Comparison of ENCODE assay signal across 20 cellular contexts in genomic region chr5:75192804-75193203, GRCh38.
"Had no signal": no experiment of that assay in that cellular context is flagged by ENCODE, and none has a peak within 500 bp of the region (broad histone marks: within the 10 kb centered on the region; RNA-seq: fewer than 3 reads in every experiment).

No MANE protein-coding gene starts in this region.

- H3K27ac Mint-ChIP-seq: activated CD8-positive, alpha-beta memory T cell treated with anti-CD3 and anti-CD28 coated beads, Interleukin-2, amount 10 ng/mL, durations not matched to agents 7 days and 5 days; activated naive CD8-positive, alpha-beta T cell treated with anti-CD3 and anti-CD28 coated beads, Interleukin-2, amount 10 ng/mL, durations not matched to agents 7 days and 5 days; dendritic cell treated with granulocyte-macrophage colony-stimulating factor and Interleukin-4, amounts not matched to agents 40 ng/mL and 50 ng/mL, for 4 days; mesothelial cell of epicardium had no signal

- H3K27me3 Mint-ChIP-seq: activated CD8-positive, alpha-beta memory T cell treated with anti-CD3 and anti-CD28 coated beads, Interleukin-2, amount 10 ng/mL, durations not matched to agents 7 days and 5 days; activated naive CD8-positive, alpha-beta T cell treated with anti-CD3 and anti-CD28 coated beads, Interleukin-2, amount 10 ng/mL, durations not matched to agents 7 days and 5 days; dendritic cell treated with granulocyte-macrophage colony-stimulating factor and Interleukin-4, amounts not matched to agents 40 ng/mL and 50 ng/mL, for 4 days had no signal

- H3K4me1 Mint-ChIP-seq: activated CD8-positive, alpha-beta memory T cell treated with anti-CD3 and anti-CD28 coated beads, Interleukin-2, amount 10 ng/mL, durations not matched to agents 7 days and 5 days had no signal

- H3K4me3 ChIP-seq: lower lobe of right lung, prostate gland, skin epidermis, suprapubic skin had no signal

- H3K4me3 Mint-ChIP-seq: activated CD8-positive, alpha-beta memory T cell treated with anti-CD3 and anti-CD28 coated beads, Interleukin-2, amount 10 ng/mL, durations not matched to agents 7 days and 5 days; activated naive CD8-positive, alpha-beta T cell treated with anti-CD3 and anti-CD28 coated beads, Interleukin-2, amount 10 ng/mL, durations not matched to agents 7 days and 5 days; dendritic cell treated with granulocyte-macrophage colony-stimulating factor and Interleukin-4, amounts not matched to agents 40 ng/mL and 50 ng/mL, for 4 days; mesothelial cell of epicardium had no signal

- H3K9me3 Mint-ChIP-seq: activated naive CD8-positive, alpha-beta T cell treated with anti-CD3 and anti-CD28 coated beads, Interleukin-2, amount 10 ng/mL, durations not matched to agents 7 days and 5 days; dendritic cell treated with granulocyte-macrophage colony-stimulating factor and Interleukin-4, amounts not matched to agents 40 ng/mL and 50 ng/mL, for 4 days; mesothelial cell of epicardium had no signal

- H3K36me3 Mint-ChIP-seq: activated CD8-positive, alpha-beta memory T cell treated with anti-CD3 and anti-CD28 coated beads, Interleukin-2, amount 10 ng/mL, durations not matched to agents 7 days and 5 days; activated naive CD8-positive, alpha-beta T cell treated with anti-CD3 and anti-CD28 coated beads, Interleukin-2, amount 10 ng/mL, durations not matched to agents 7 days and 5 days; mesothelial cell of epicardium had no signal

- ATAC-seq: activated CD8-positive, alpha-beta memory T cell treated with anti-CD3 and anti-CD28 coated beads, Interleukin-2, amount 10 ng/mL, durations not matched to agents 7 days and 5 days; left colon; lower lobe of right lung; right cardiac atrium; SK-N-SH treated with all-trans-retinoic acid at 6 μM for 48 hours had no signal

- DNase-seq: activated CD4-positive, alpha-beta T cell treated with anti-CD3 and anti-CD28 coated beads for 4 hours; activated CD8-positive, alpha-beta memory T cell treated with anti-CD3 and anti-CD28 coated beads, Interleukin-2, amount 10 ng/mL, durations not matched to agents 7 days and 5 days; activated naive CD8-positive, alpha-beta T cell treated with anti-CD3 and anti-CD28 coated beads, Interleukin-2, amount 10 ng/mL, durations not matched to agents 7 days and 5 days; anterior cingulate cortex; brain microvascular endothelial cell; cerebellar nuclear complex; effector memory CD4-positive, alpha-beta T cell; left colon; lower lobe of right lung; right cardiac atrium; SHP77 treated with DMSO at 0.1 percent for 48 hours; stimulated activated naive CD4-positive, alpha-beta T cell treated with Interleukin-2 at 50 U/mL for 16 hours; T-helper 1 cell; T1000 had no signal
